ENCODE assay signal across 28 cellular contexts in the genomic region with DNA sequence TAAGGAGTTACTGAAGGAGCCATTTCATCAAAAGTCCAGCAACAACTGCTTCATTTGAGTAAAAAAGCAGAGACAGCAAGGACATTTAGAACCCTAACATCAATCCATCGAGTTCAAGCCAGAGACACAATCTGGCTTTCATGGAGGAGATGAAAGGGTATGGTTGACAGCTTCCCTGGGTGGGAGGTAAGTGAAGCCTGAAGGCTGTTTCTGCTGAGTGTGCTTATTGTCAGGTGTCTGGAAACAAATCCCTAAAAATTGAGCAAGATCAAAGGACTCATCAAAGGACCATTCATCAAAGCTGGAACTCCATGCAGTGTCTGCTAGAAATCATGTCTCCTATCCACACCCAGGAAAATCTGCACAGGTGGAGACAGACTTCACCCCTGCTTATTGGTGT.
"Had no signal": no experiment of that assay in that cellular context is flagged by ENCODE, and none has a peak within 500 bp of the region (broad histone marks: within the 10 kb centered on the region; RNA-seq: fewer than 3 reads in every experiment).

No MANE protein-coding gene starts in this region.

- H3K4me3 Mint-ChIP-seq: mesothelial cell of epicardium; naive B cell; natural killer cell treated with Interleukin-12 subunit alpha and Interleukin-12 subunit beta and Interleukin-15 and Interleukin-18, amount 100 ng/mL, for 72 hours had no signal

- H3K36me3 ChIP-seq: esophagus muscularis mucosa, gastroesophageal sphincter, heart left ventricle, left lung, ovary, stomach, thyroid gland had no signal

- H3K9me3 Mint-ChIP-seq: mesothelial cell of epicardium; naive B cell; natural killer cell treated with Interleukin-12 subunit alpha and Interleukin-12 subunit beta and Interleukin-15 and Interleukin-18, amount 100 ng/mL, for 72 hours had no signal

- H3K27me3 ChIP-seq: esophagus muscularis mucosa, foreskin keratinocyte, gastroesophageal sphincter, heart left ventricle, left lung, ovary, stomach, thyroid gland had no signal

- H3K36me3 Mint-ChIP-seq: mesothelial cell of epicardium; naive B cell; natural killer cell treated with Interleukin-12 subunit alpha and Interleukin-12 subunit beta and Interleukin-15 and Interleukin-18, amount 100 ng/mL, for 72 hours had no signal

- H3K4me1 Mint-ChIP-seq: naive B cell had no signal

- DNase-seq: dermis blood vessel endothelial cell; effector memory CD4-positive, alpha-beta T cell; foreskin keratinocyte; heart left ventricle; kidney; left lung; mesenchymal stem cell; mucosa of descending colon; naive B cell; nucleus accumbens; ovary; stimulated activated CD4-positive, alpha-beta T cell treated with anti-CD3 and anti-CD28 coated beads, Interleukin-12 subunit alpha, Interleukin-12 subunit beta, amount 100 ng/mL, for 4 hours; stimulated activated CD4-positive, alpha-beta T cell treated with anti-CD3 and anti-CD28 coated beads, Interleukin-1b, Interleukin-23, amount 100 ng/mL, for 48 hours; stimulated activated CD4-positive, alpha-beta T cell treated with anti-CD3 and anti-CD28 coated beads, Interleukin-4, amount 100 ng/mL, for 1 hour; stimulated activated CD8-positive, alpha-beta memory T cell treated with anti-CD3 and anti-CD28 coated beads, Interleukin-4, amount 100 ng/mL, for 48 hours; stimulated activated naive CD4-positive, alpha-beta T cell treated with Interleukin-2 at 50 U/mL for 16 hours; stomach; thyroid gland; trophoblast cell had no signal

- H3K4me3 ChIP-seq: coronary artery, esophagus muscularis mucosa, gastroesophageal sphincter, heart left ventricle, hepatocyte, left lung, mucosa of descending colon, ovary, smooth muscle cell, stomach, thyroid gland had no signal

- H3K27ac ChIP-seq: coronary artery, esophagus muscularis mucosa, foreskin keratinocyte, gastroesophageal sphincter, heart left ventricle, hepatocyte, left lung, ovary, stomach, thyroid gland had no signal

- H3K9me3 ChIP-seq: esophagus muscularis mucosa, gastroesophageal sphincter, heart left ventricle, left lung, mucosa of descending colon, ovary, stomach, thyroid gland had no signal

- H3K27ac Mint-ChIP-seq: mesothelial cell of epicardium; naive B cell; natural killer cell treated with Interleukin-12 subunit alpha and Interleukin-12 subunit beta and Interleukin-15 and Interleukin-18, amount 100 ng/mL, for 72 hours had no signal

- FAIRE-seq: endothelial cell of umbilical vein, kidney had no signal

- H2AFZ ChIP-seq: hepatocyte had no signal

- H3K4me2 ChIP-seq: hepatocyte, smooth muscle cell had no signal

- ATAC-seq: foreskin keratinocyte; gastroesophageal sphincter; heart left ventricle; left lung; mucosa of descending colon; natural killer cell treated with Interleukin-12 subunit alpha and Interleukin-12 subunit beta and Interleukin-15 and Interleukin-18, amount 100 ng/mL, for 72 hours; sciatic nerve had no signal

- H3K4me1 ChIP-seq: left lung, thyroid gland had no signal
